Comparison of ENCODE assay signal across 15 cellular contexts in the genomic region with DNA sequence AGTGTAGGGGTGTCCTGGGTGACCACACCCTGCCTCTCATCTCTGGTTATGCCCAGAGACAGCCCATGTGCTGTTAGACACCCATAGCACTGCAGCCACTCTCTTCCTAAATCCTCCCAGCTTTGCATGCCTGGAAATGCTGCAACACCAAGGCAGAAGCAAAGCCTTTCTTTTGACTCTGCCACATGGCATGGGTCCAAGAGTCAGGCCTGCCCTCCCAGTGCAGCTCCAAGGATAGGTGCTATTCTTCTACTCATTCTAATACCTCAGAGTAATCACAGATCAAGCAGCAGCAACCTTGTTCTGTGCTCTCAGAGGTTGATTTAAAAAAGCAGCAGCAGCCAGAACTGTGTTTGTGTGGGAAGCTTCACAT. TPM values are rescaled to one million over a fixed set of nuclear protein-coding genes. Genes with fewer than 3 reads are reported as not detected.
DNase-seq lines count a peak whose midpoint lies in the region; ATAC-seq, FAIRE-seq and TF ChIP-seq lines count a peak whose summit lies in the region.
"Had no signal": no experiment of that assay in that cellular context is flagged by ENCODE, and none has a peak within 500 bp of the region (broad histone marks: within the 10 kb centered on the region; RNA-seq: fewer than 3 reads in every experiment).

No MANE protein-coding gene starts in this region.

- POLR2A ChIA-PET in HepG2 (lab: Yijun Ruan, JAX), result no interaction called here

- H3K4me1 ChIP-seq in HepG2 (ENCODE audit: insufficient read depth, low read length) (peaks cover 16% of the 10 kb centered on the region), right lobe of liver (no peaks in the 10 kb centered on the region)
- H3K4me1 ChIP-seq: ascending aorta had no signal

- H4K20me1 ChIP-seq in HepG2 (ENCODE audit: insufficient read depth, low read length), result no peaks in the 10 kb centered on the region

- H3K27ac ChIP-seq in HepG2 (ENCODE audit: extremely low read length, insufficient read depth, low read length), result no peak overlapping the region
- no peak overlapping the region for H3K27ac ChIP-seq in right lobe of liver
- H3K27ac ChIP-seq: ascending aorta, GM23248 had no signal

- no peak for FAIRE-seq in HepG2 (lab: Jason Lieb, UNC)

- intact Hi-C loops in HepG2 (cut with micrococcal nuclease; ENCODE audit: unreplicated experiment) (no loop called here), right lobe of liver (cut with DNase I) (no loop called here), left cardiac atrium (cut with DNase I) (no loop called here)

- TF ChIP-seq CTCF in HepG2 (CRISPR knock-in tag; IDR thresholded peaks at IDR 0.05) (no peak), right lobe of liver (IDR thresholded peaks at IDR 0.05) (no peak)

- H3K4me2 ChIP-seq in HepG2 (ENCODE audit: low read depth, low read length), result peak overlapping the region; percentile 61

- no peak for TF ChIP-seq RAD21 in HepG2 (CRISPR knock-in tag; IDR thresholded peaks at IDR 0.05)

- no peaks in the 10 kb centered on the region for H3K79me2 ChIP-seq in HepG2 (ENCODE audit: insufficient read depth, low read length)

- TF ChIP-seq EP300 in HepG2 (IDR thresholded peaks at IDR 0.05; ENCODE audit: low read depth in 2 of 2, low read length in 2 of 2), result no peak
- no peak for TF ChIP-seq EP300 in HepG2 (CRISPR knock-in tag; IDR thresholded peaks at IDR 0.05; ENCODE audit: borderline replicate concordance)

- H3K36me3 ChIP-seq in HepG2 (replicated peaks in 1 of 2; ENCODE audit: control insufficient read depth in 1 of 2, insufficient read depth in 2 of 2, low read length in 2 of 2) (no peaks in the 10 kb centered on the region), right lobe of liver (no peaks in the 10 kb centered on the region)
- H3K36me3 ChIP-seq: ascending aorta had no signal

- ATAC-seq in HepG2, result peak; percentile 44
- ATAC-seq in right lobe of liver, result no peak
- ATAC-seq in left cardiac atrium, result peak; percentile 28 to 34
- ATAC-seq: natural killer cell had no signal

- DNase-seq in HepG2 (ENCODE audit: low spot score) (peak; percentile 4), right lobe of liver (no peak), astrocyte of the hippocampus (ENCODE audit: low read depth, low spot score) (peak; percentile 23), left cardiac atrium (no peak), erythroblast (lab: John Stamatoyannopoulos, UW) (no peak), DMS114 treated with DMSO at 0.1 percent for 48 hours (lab: John Stamatoyannopoulos, UW; ENCODE audit: unreplicated experiment) (no peak), T-helper 2 cell (no peak)
- DNase-seq in activated CD4-positive, CD25-positive, alpha-beta regulatory T cell (lab: John Stamatoyannopoulos, UW), result no peak
- DNase-seq: activated T-cell treated with anti-CD3 and anti-CD28 coated beads, Interleukin-2, amount 50 U/mL, for 24 hours; AML-193; GM23248; natural killer cell; NCI-H1694; stimulated activated CD8-positive, alpha-beta memory T cell treated with anti-CD3 and anti-CD28 coated beads, Interleukin-4, amount 100 ng/mL, for 48 hours had no signal

- CTCF ChIA-PET in HepG2 (lab: Yijun Ruan, JAX; ENCODE audit: low intra/inter-chr PET ratio, low total read pairs), result no interaction called here

- no peak overlapping the region for H3K9ac ChIP-seq in HepG2 (ENCODE audit: insufficient read depth, low read depth, low read length)
- H3K9ac ChIP-seq: GM23248 had no signal

- H3K27me3 ChIP-seq in HepG2 (ENCODE audit: control insufficient read depth in 1 of 2, insufficient read depth in 2 of 2, low read length in 2 of 2) (no peaks in the 10 kb centered on the region), right lobe of liver (no peaks in the 10 kb centered on the region)
- H3K27me3 ChIP-seq: ascending aorta had no signal

- H3K9me3 ChIP-seq in HepG2 (ENCODE audit: low read length), result no peaks in the 10 kb centered on the region
- H3K9me3 ChIP-seq in right lobe of liver, result no peaks in the 10 kb centered on the region
- H3K9me3 ChIP-seq: ascending aorta had no signal

- H3K4me3 ChIP-seq in HepG2 (replicated peaks in 1 of 3; ENCODE audit: insufficient read depth in 1 of 3, low read depth in 2 of 3, low read length in 3 of 3) (peak overlapping the region in 1 of 3 experiments; percentile 30; a peak in 2 of 6 replicates), right lobe of liver (no peak overlapping the region)
- H3K4me3 ChIP-seq: ascending aorta, GM23248 had no signal

- H2AFZ ChIP-seq in HepG2 (ENCODE audit: low read length), result no peak overlapping the region
- H2AFZ ChIP-seq: GM23248 had no signal

- TF ChIP-seq POLR2A in HepG2 (IDR thresholded peaks at IDR 0.05; ENCODE audit: insufficient read depth in 1 of 2, low read depth in 2 of 2, low read length in 2 of 2) (no peak), right lobe of liver (IDR thresholded peaks at IDR 0.05) (no peak), erythroblast (IDR thresholded peaks at IDR 0.05; ENCODE audit: low read length) (no peak)

- in situ Hi-C loops in HepG2 (cut with HindIII; ENCODE audit: extremely low pct_ligation_motif_present, low pct_unique_long_range_greater_than_20kb), result no loop called here

- BruUV-seq in HepG2 (replicated peaks; lab: Mats Ljungman, UMichigan), result no TSS peak

TF ChIP-seq in HepG2, 621 proteins besides CTCF, POLR2A, EP300 and RAD21 (continues in another document):
- TF ChIP-seq ZNF3 (CRISPR knock-in tag; IDR thresholded peaks at IDR 0.05) (no peak), SMAD1 (CRISPR knock-in tag; IDR thresholded peaks at IDR 0.05; ENCODE audit: borderline replicate concordance, low read depth) (no peak), ATRX (CRISPR knock-in tag; IDR thresholded peaks at IDR 0.05; ENCODE audit: borderline replicate concordance) (no peak), SETDB1 (CRISPR knock-in tag; IDR thresholded peaks at IDR 0.05; ENCODE audit: borderline replicate concordance) (no peak), ZNF101 (CRISPR knock-in tag; IDR thresholded peaks at IDR 0.05; ENCODE audit: borderline replicate concordance, low read depth) (no peak)
- TF ChIP-seq, protein P1, sequence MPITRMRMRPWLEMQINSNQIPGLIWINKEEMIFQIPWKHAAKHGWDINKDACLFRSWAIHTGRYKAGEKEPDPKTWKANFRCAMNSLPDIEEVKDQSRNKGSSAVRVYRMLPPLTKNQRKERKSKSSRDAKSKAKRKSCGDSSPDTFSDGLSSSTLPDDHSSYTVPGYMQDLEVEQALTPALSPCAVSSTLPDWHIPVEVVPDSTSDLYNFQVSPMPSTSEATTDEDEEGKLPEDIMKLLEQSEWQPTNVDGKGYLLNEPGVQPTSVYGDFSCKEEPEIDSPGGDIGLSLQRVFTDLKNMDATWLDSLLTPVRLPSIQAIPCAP (CRISPR knock-in tag; IDR thresholded peaks at IDR 0.05; ENCODE audit: low read depth), result no peak

RNA-seq across cellular contexts. Expression of a gene that starts 23.4 kb away (rescaled TPM):
- total RNA-seq in HepG2 (2016; rRNA removed; fragmentation: Illumina TruSeq; extraction: Trizol), result 0.76 and 1.3 TPM in 2 replicates
- not detected in 2 replicates for total RNA-seq in HepG2 (2016; cell fraction: cytosol; rRNA removed; fragmentation: Illumina TruSeq; extraction: Trizol; ENCODE audit: low read depth)
- total RNA-seq in HepG2 (2016; cell fraction: insoluble cytoplasmic fraction; rRNA removed; fragmentation: Illumina TruSeq; extraction: Trizol), result 0.77 and 1.4 TPM in 2 replicates
- 0.22 and 0.38 TPM in 2 replicates for total RNA-seq in HepG2 (2016; cell fraction: membrane; rRNA removed; fragmentation: Illumina TruSeq; extraction: Trizol)
- total RNA-seq in HepG2 (2016; cell fraction: nucleus; rRNA removed; fragmentation: Illumina TruSeq; extraction: Trizol), result 2.2 and 3.2 TPM in 2 replicates
- polyA plus RNA-seq in HepG2 (2011; rRNA removed), result 0.27 and 0.45 TPM in 2 replicates
- 0.17 TPM in 2 replicates for polyA plus RNA-seq in HepG2 (2011; cell fraction: cytosol; rRNA removed)
- polyA plus RNA-seq in HepG2 (2011; cell fraction: nucleus; rRNA removed), result 0.58 and 1.5 TPM in 2 replicates
- polyA plus RNA-seq in HepG2 (2012), result 0.16 and 0.21 TPM in 2 replicates
- polyA plus RNA-seq in HepG2 (2016; cell fraction: cytosol; fragmentation: Illumina TruSeq; extraction: Trizol; ENCODE audit: low read depth), result not detected in 2 replicates
- 0.44 and 0.58 TPM in 2 replicates for polyA plus RNA-seq in HepG2 (2016; cell fraction: insoluble cytoplasmic fraction; fragmentation: Illumina TruSeq; extraction: Trizol; ENCODE audit: low read depth)
- polyA plus RNA-seq in HepG2 (2016; cell fraction: membrane; fragmentation: Illumina TruSeq; extraction: Trizol; ENCODE audit: low read depth), result 0.09 and 0.22 TPM in 2 replicates
- 1.5 and 2.0 TPM in 2 replicates for polyA plus RNA-seq in HepG2 (2016; cell fraction: nucleus; fragmentation: Illumina TruSeq; extraction: Trizol; ENCODE audit: insufficient read depth, low read depth)
- 1.4 TPM in 1 of 2 replicates, not detected in the other for polyA minus RNA-seq in HepG2 (2011; rRNA and poly(A)+ RNA removed; ENCODE audit: low replicate concordance)
- 0.20 TPM in 1 of 2 replicates, not detected in the other for polyA minus RNA-seq in HepG2 (2011; cell fraction: cytosol; rRNA and poly(A)+ RNA removed)
- polyA minus RNA-seq in HepG2 (2011; cell fraction: nucleus; rRNA and poly(A)+ RNA removed), result 2.0 and 2.2 TPM in 2 replicates
- total RNA-seq in right lobe of liver, result not detected
- 1 to 10 TPM; 6.0 to 7.7 TPM for total RNA-seq in left cardiac atrium
- total RNA-seq: ascending aorta, GM23248 had no signal
- polyA plus RNA-seq: GM23248 had no signal

RNA-seq across cellular contexts. Expression of a gene that starts 55.3 kb away (rescaled TPM):
- 47.3 and 64.5 TPM in 2 replicates for total RNA-seq in HepG2 (2016; rRNA removed; fragmentation: Illumina TruSeq; extraction: Trizol)
- 38.1 and 43.3 TPM in 2 replicates for total RNA-seq in HepG2 (2016; cell fraction: cytosol; rRNA removed; fragmentation: Illumina TruSeq; extraction: Trizol; ENCODE audit: low read depth)
- total RNA-seq in HepG2 (2016; cell fraction: insoluble cytoplasmic fraction; rRNA removed; fragmentation: Illumina TruSeq; extraction: Trizol), result 52.5 and 69.3 TPM in 2 replicates
- total RNA-seq in HepG2 (2016; cell fraction: membrane; rRNA removed; fragmentation: Illumina TruSeq; extraction: Trizol), result 40.8 and 50.0 TPM in 2 replicates
- total RNA-seq in HepG2 (2016; cell fraction: nucleus; rRNA removed; fragmentation: Illumina TruSeq; extraction: Trizol), result 47.3 and 50.1 TPM in 2 replicates
- 28.9 and 41.6 TPM in 2 replicates for polyA plus RNA-seq in HepG2 (2011; rRNA removed)
- polyA plus RNA-seq in HepG2 (2011; cell fraction: cytosol; rRNA removed), result 20.5 and 25.1 TPM in 2 replicates
- 23.9 and 28.6 TPM in 2 replicates for polyA plus RNA-seq in HepG2 (2011; cell fraction: nucleus; rRNA removed)
- 27.8 and 29.2 TPM in 2 replicates for polyA plus RNA-seq in HepG2 (2012)
- 7.5 and 9.5 TPM in 2 replicates for polyA plus RNA-seq in HepG2 (2016; cell fraction: cytosol; fragmentation: Illumina TruSeq; extraction: Trizol; ENCODE audit: low read depth)
- polyA plus RNA-seq in HepG2 (2016; cell fraction: insoluble cytoplasmic fraction; fragmentation: Illumina TruSeq; extraction: Trizol; ENCODE audit: low read depth), result 48.2 and 48.3 TPM in 2 replicates
- polyA plus RNA-seq in HepG2 (2016; cell fraction: membrane; fragmentation: Illumina TruSeq; extraction: Trizol; ENCODE audit: low read depth), result 18.9 and 25.1 TPM in 2 replicates
- 49.0 and 52.9 TPM in 2 replicates for polyA plus RNA-seq in HepG2 (2016; cell fraction: nucleus; fragmentation: Illumina TruSeq; extraction: Trizol; ENCODE audit: insufficient read depth, low read depth)
- polyA minus RNA-seq in HepG2 (2011; rRNA and poly(A)+ RNA removed; ENCODE audit: low replicate concordance), result 13.2 and 15.2 TPM in 2 replicates
- 20.2 and 27.6 TPM in 2 replicates for polyA minus RNA-seq in HepG2 (2011; cell fraction: cytosol; rRNA and poly(A)+ RNA removed)
- polyA minus RNA-seq in HepG2 (2011; cell fraction: nucleus; rRNA and poly(A)+ RNA removed), result 79.8 and 93.3 TPM in 2 replicates
- total RNA-seq in right lobe of liver, result 10 to 100 TPM; 19.1 to 31.6 (median 27.6) TPM
- 10 to 100 TPM; 28.1 to 29.5 TPM for total RNA-seq in left cardiac atrium

Comparison
In these comparisons a context has a peak if more than half of its experiments do, and no peak if none do; other contexts are left out.
1. ATAC-seq: peak in HepG2 (single experiment) and left cardiac atrium (2 of 2); none in right lobe of liver (0 of 4).
2. DNase-seq: peak in HepG2 (single experiment) and astrocyte of the hippocampus (single experiment); none in right lobe of liver (0 of 3), left cardiac atrium (single experiment), activated CD4-positive, CD25-positive, alpha-beta regulatory T cell (0 of 4), erythroblast (0 of 2), DMS114 treated with DMSO at 0.1 percent for 48 hours (single experiment) and T-helper 2 cell (0 of 5).